Comparison of ENCODE assay signal across 17 cellular contexts in the genomic region with DNA sequence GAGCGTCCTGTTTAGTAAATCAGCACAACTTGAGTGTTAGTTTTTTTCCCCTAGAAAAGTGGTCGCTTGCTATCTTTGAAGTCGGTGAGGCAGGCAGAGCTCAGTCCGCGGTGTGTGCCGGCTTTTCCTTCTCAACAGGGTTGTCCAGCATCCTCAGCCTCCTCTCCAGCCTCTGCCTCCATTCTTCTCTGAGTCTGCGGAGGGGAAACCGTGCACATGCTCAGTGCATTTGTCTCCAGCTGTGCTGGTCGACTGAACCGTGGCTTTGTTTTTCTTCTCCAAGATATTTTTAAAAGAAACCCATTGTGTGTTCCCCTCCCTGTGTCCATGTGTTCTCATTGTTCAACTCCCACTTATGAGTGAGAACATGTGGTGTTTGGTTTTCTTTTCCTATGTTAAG. TPM values are rescaled to one million over a fixed set of nuclear protein-coding genes. Genes with fewer than 3 reads are reported as not detected.
DNase-seq lines count a peak whose midpoint lies in the region; ATAC-seq lines count a peak whose summit lies in the region.
"Had no signal": no experiment of that assay in that cellular context is flagged by ENCODE, and none has a peak within 500 bp of the region (broad histone marks: within the 10 kb centered on the region; RNA-seq: fewer than 3 reads in every experiment).

No MANE protein-coding gene starts in this region.

- H4K8ac ChIP-seq in neuronal stem cell (ENCODE audit: low read depth, low read length), result no peak overlapping the region

- H3K14ac ChIP-seq in neuronal stem cell (ENCODE audit: low read length), result no peak overlapping the region

- no peak overlapping the region for H3K4ac ChIP-seq in neuronal stem cell (ENCODE audit: low read length)

- no peak for ATAC-seq in GM19324 (IDR thresholded peaks at IDR 0.05; ENCODE audit: low FRiP score, unreplicated experiment)
- ATAC-seq: HepG2 had no signal

- H2AK5ac ChIP-seq in neuronal stem cell (ENCODE audit: low read depth, low read length), result no peak overlapping the region

- H2BK15ac ChIP-seq in neuronal stem cell (ENCODE audit: low read length), result no peak overlapping the region

- no CpG with 5 or more reads among the region's 10 CpGs for WGBS in neuronal stem cell (ENCODE audit: extremely low coverage in 2 of 2, insufficient read length in 2 of 2, insufficient replicate concordance in 1 of 2), 2 donors

- H2AFZ ChIP-seq in neuronal stem cell (ENCODE audit: low read length), result peak overlapping the region; percentile 47
- H2AFZ ChIP-seq: PC-9 had no signal

- H2BK12ac ChIP-seq in neuronal stem cell (ENCODE audit: low read length), result no peak overlapping the region

- no peak overlapping the region for H3K4me2 ChIP-seq in neuronal stem cell (ENCODE audit: insufficient read depth, low read length, poor library complexity, severe bottlenecking)
- H3K4me2 ChIP-seq: PC-9 had no signal

- intact Hi-C loops in head of caudate nucleus (cut with DNase I), result no loop called here

- H3K18ac ChIP-seq in neuronal stem cell (ENCODE audit: low read length), result no peak overlapping the region

- H4K91ac ChIP-seq in neuronal stem cell (ENCODE audit: low read depth, low read length, poor library complexity), result no peak overlapping the region

- H3K4me1 ChIP-seq in neuronal stem cell (ENCODE audit: control insufficient read depth in 2 of 2, insufficient read depth in 1 of 2, low read depth in 1 of 2, low read length in 2 of 2), result peaks cover 4 to 12% of the 10 kb centered on the region in 2 donors

- H3K27ac ChIP-seq in neuronal stem cell (replicated peaks; ENCODE audit: low read length), result no peak overlapping the region
- H3K27ac ChIP-seq in temporal lobe (ENCODE audit: low read depth, low read length), result peak overlapping the region; percentile 63
- H3K27ac ChIP-seq: PC-9, SJCRH30 had no signal

- no peaks in the 10 kb centered on the region for H3K79me1 ChIP-seq in neuronal stem cell (ENCODE audit: low read depth, low read length)

- DNase-seq in NCI-H69 (lab: John Stamatoyannopoulos, UW) (peak; percentile 12), head of caudate nucleus (peak in 41 of 42 donors; percentile 33 to 86 (median 68)), neuronal stem cell (ENCODE audit: low spot score) (no peak), glomerular visceral epithelial cell (ENCODE audit: extremely low spot score) (no peak)
- DNase-seq in activated T-cell treated with anti-CD3 and anti-CD28 coated beads, Interleukin-2, amount 50 U/mL, for 48 hours, result no peak
- DNase-seq: CD4-positive, alpha-beta memory T cell; KG1; NCI-H1436 treated with DMSO at 0.1 percent for 48 hours; NCI-H2081; PC-9; SJCRH30 had no signal

- H3K23ac ChIP-seq in neuronal stem cell (ENCODE audit: low read depth, low read length, poor library complexity), result no peak overlapping the region

- no peak overlapping the region for H3K4me3 ChIP-seq in neuronal stem cell (ENCODE audit: low read length in 2 of 2)
- H3K4me3 ChIP-seq: PC-9, SJCRH30 had no signal

- no peaks in the 10 kb centered on the region for H3K36me3 ChIP-seq in neuronal stem cell (replicated peaks in 1 of 2; ENCODE audit: control insufficient read depth in 2 of 2, insufficient read depth in 2 of 2, low read length in 2 of 2)
- H3K36me3 ChIP-seq: SJCRH30 had no signal

- no peak overlapping the region for H2BK120ac ChIP-seq in neuronal stem cell (ENCODE audit: low read depth, low read length)

- no peaks in the 10 kb centered on the region for H3K9me3 ChIP-seq in neuronal stem cell (replicated peaks in 1 of 2; ENCODE audit: control insufficient read depth in 2 of 2, insufficient read depth in 1 of 2, low read depth in 1 of 2, low read length in 2 of 2)
- H3K9me3 ChIP-seq: SJCRH30 had no signal

- no peak overlapping the region for H3K9ac ChIP-seq in neuronal stem cell (ENCODE audit: low read depth, low read length, poor library complexity)

- no peak overlapping the region for H2BK5ac ChIP-seq in neuronal stem cell (ENCODE audit: low read length)

- no peaks in the 10 kb centered on the region for H3K27me3 ChIP-seq in neuronal stem cell (ENCODE audit: control insufficient read depth in 3 of 3, insufficient read depth in 3 of 3, low read depth in 1 of 3, low read length in 3 of 3)
- H3K27me3 ChIP-seq: SJCRH30 had no signal

RNA-seq across cellular contexts. Expression of gene FAM240B, which starts 25.3 kb away (rescaled TPM):
- polyA plus RNA-seq in neuronal stem cell (2013, experiment 1 of 2), result not detected
- polyA plus RNA-seq in neuronal stem cell (2013, experiment 2 of 2), result not detected
- not detected for total RNA-seq in temporal lobe
- total RNA-seq: A673; CD4-positive, alpha-beta memory T cell; H1; HepG2; NCI-H460; PC-9; SJCRH30 had no signal
- polyA plus RNA-seq: CD4-positive, alpha-beta memory T cell; H1; HepG2 had no signal

Comparison
In these comparisons a context has a peak if more than half of its experiments do, and no peak if none do; other contexts are left out.
1. DNase-seq: peak in NCI-H69 (single experiment) and head of caudate nucleus (41 of 42); none in neuronal stem cell (single experiment), activated T-cell treated with anti-CD3 and anti-CD28 coated beads, Interleukin-2, amount 50 U/mL, for 48 hours (0 of 2) and glomerular visceral epithelial cell (single experiment).